Comparison of ENCODE assay signal across 8 cellular contexts in the genomic region with DNA sequence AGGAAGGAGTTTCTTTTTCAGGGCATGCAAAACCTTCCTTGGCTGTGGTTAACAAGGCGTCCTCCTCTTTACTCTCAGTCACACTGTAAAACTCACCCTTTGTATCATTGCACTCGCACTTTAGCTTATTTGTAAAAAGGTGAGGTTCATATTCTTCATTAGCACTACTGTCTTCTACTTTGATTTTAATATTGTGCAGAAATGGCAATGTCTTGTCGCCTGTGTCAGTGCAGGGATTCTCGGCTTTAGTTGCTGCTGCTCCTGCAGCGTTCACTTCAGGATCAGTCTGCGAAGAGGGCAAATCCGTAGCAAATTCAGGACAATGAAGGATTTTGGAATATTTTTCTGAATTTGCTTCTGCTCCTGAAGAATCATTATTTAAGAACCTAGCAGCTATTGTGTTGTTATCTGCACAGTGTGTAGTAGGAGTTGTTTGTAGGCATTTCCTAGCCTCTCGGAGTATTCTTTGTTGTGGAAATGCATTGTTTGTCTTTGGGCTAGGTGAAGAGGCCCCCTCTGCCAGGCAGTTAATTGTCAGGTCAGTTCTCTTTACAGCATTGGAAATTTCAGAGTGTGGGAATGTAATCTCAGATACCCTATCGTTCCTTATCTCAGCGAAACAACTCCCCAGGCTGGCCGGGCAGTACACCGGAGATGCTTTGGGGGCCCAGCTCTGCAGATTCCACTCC. TPM values are rescaled to one million over a fixed set of nuclear protein-coding genes. Genes with fewer than 3 reads are reported as not detected.
DNase-seq lines count a peak whose midpoint lies in the region; ATAC-seq and TF ChIP-seq lines count a peak whose summit lies in the region.

No MANE protein-coding gene starts in this region.

- H3K9ac ChIP-seq in mammary epithelial cell (ENCODE audit: insufficient read depth, low read length) = no peak overlapping the region
- H3K9ac ChIP-seq in mesenchymal stem cell (ENCODE audit: low read length) = peak overlapping the region; percentile 81

- H3K4me3 ChIP-seq in mammary epithelial cell (replicated peaks in 1 of 3; ENCODE audit: insufficient read depth in 1 of 3, low read depth in 2 of 3, low read length in 3 of 3) (peak overlapping the region; percentile 44 to 68 (median 67)), mesenchymal stem cell (ENCODE audit: insufficient read depth in 1 of 2, low read depth in 1 of 2, low read length in 2 of 2) (peak overlapping the region; percentile 73 to 85), upper lobe of right lung (peak overlapping the region; percentile 43)

- peak overlapping the region; percentile 86 to 99 for H3K4ac ChIP-seq in mesenchymal stem cell (ENCODE audit: low read depth in 1 of 2, low read length in 2 of 2)

- DNase-seq in activated naive CD4-positive, alpha-beta T cell treated with anti-CD3 and anti-CD28 coated beads, Interleukin-2, amount 10 ng/mL, durations not matched to agents 7 days and 5 days = no peak
- no peak for DNase-seq in activated naive CD4-positive, alpha-beta T cell treated with Interleukin-2 at 50 U/mL for 16 hours
- DNase-seq in mammary epithelial cell (no peak), mesenchymal stem cell (no peak), upper lobe of right lung (no peak), NCI-H2081 treated with DMSO at 0.1 percent for 48 hours (lab: John Stamatoyannopoulos, UW) (no peak), SW 1271 (lab: John Stamatoyannopoulos, UW) (no peak)

- H3K4me1 ChIP-seq in mammary epithelial cell (ENCODE audit: insufficient read depth, low read length) = peaks cover 18% of the 10 kb centered on the region
- H3K4me1 ChIP-seq in mesenchymal stem cell (ENCODE audit: control insufficient read depth, insufficient read depth, low read depth, low read length) = peaks cover 5% of the 10 kb centered on the region
- H3K4me1 ChIP-seq in upper lobe of right lung = peaks cover 19% of the 10 kb centered on the region

- H2BK120ac ChIP-seq in mesenchymal stem cell (ENCODE audit: low read depth, low read length) = peak overlapping the region; percentile 88

- H3K27me3 ChIP-seq in mammary epithelial cell (ENCODE audit: insufficient read depth, low read length) (no peaks in the 10 kb centered on the region), mesenchymal stem cell (ENCODE audit: control insufficient read depth in 1 of 2, insufficient read depth in 1 of 2, low read length in 2 of 2) (no peaks in the 10 kb centered on the region), upper lobe of right lung (peaks cover 62% of the 10 kb centered on the region)

- H3K18ac ChIP-seq in mesenchymal stem cell (ENCODE audit: low read depth in 1 of 2, low read length in 2 of 2) = peak overlapping the region; percentile 86 to 98

- peak overlapping the region; percentile 84 for H3K4me2 ChIP-seq in mammary epithelial cell (ENCODE audit: insufficient read depth, low read depth, low read length)
- H3K4me2 ChIP-seq in mesenchymal stem cell (ENCODE audit: low read length, poor library complexity, severe bottlenecking) = peak overlapping the region; percentile 75

- intact Hi-C loops in mammary epithelial cell (cut with micrococcal nuclease) = loop anchor here (2.0 to 5.0 kb wide), 3 partner anchors 19 to 437 kb away; no protein-coding TSS in a partner anchor
- intact Hi-C loops in upper lobe of right lung (cut with DNase I) = loop anchor here (10.0 kb wide), 1 partner anchor 219 kb away; no protein-coding TSS in a partner anchor

- peak overlapping the region in 1 of 2 experiments; percentile 91 for H2BK12ac ChIP-seq in mesenchymal stem cell (ENCODE audit: low read length in 2 of 2)

- H3K23ac ChIP-seq in mesenchymal stem cell (ENCODE audit: low read length in 2 of 2) = peak overlapping the region; percentile 37

- ATAC-seq in upper lobe of right lung (no peak), HG03159 (IDR thresholded peaks at IDR 0.05; ENCODE audit: unreplicated experiment) (no peak)

- dilution Hi-C loops in mammary epithelial cell (cut with HindIII; ENCODE audit: low sequenced_read_pairs) = no loop called here

- no peak for TF ChIP-seq CTCF in mammary epithelial cell (conservative IDR thresholded peaks at IDR 0.05 in 1 of 2, IDR thresholded peaks at IDR 0.05 in 1 of 2; ENCODE audit: extremely low read depth in 1 of 2, insufficient read depth in 1 of 2, low read depth in 1 of 2, low read length in 2 of 2)
- no peak for TF ChIP-seq CTCF in upper lobe of right lung (IDR thresholded peaks at IDR 0.05)

- no peaks in the 10 kb centered on the region for H4K20me1 ChIP-seq in mammary epithelial cell (ENCODE audit: insufficient read depth, low read length)

- no peaks in the 10 kb centered on the region for H3K9me3 Mint-ChIP-seq in activated naive CD4-positive, alpha-beta T cell treated with anti-CD3 and anti-CD28 coated beads, Interleukin-2, amount 10 ng/mL, durations not matched to agents 7 days and 5 days

- no peak overlapping the region for H2BK15ac ChIP-seq in mesenchymal stem cell (ENCODE audit: low read depth, poor library complexity, severe bottlenecking)

- no peaks in the 10 kb centered on the region for H3K36me3 ChIP-seq in mammary epithelial cell (ENCODE audit: insufficient read depth, low read length)
- H3K36me3 ChIP-seq in mesenchymal stem cell (ENCODE audit: control insufficient read depth in 1 of 2, insufficient read depth in 2 of 2, low read depth in 1 of 2, low read length in 2 of 2) = no peaks in the 10 kb centered on the region
- no peaks in the 10 kb centered on the region for H3K36me3 ChIP-seq in upper lobe of right lung

- no TSS peak for BruUV-seq in mammary epithelial cell (replicated peaks; lab: Mats Ljungman, UMichigan)

- H2AFZ ChIP-seq in mammary epithelial cell (ENCODE audit: low read depth, low read length) (peak overlapping the region; percentile 88), mesenchymal stem cell (ENCODE audit: low read depth, low read length) (no peak overlapping the region)

- CTCF ChIA-PET in activated naive CD4-positive, alpha-beta T cell treated with anti-CD3 and anti-CD28 coated beads, Interleukin-2, amount 10 ng/mL, durations not matched to agents 7 days and 5 days (lab: Charles Lee) = interaction anchor here (0.7 kb wide), 1 partner anchor 9 kb away, joined by 3 read pairs; no protein-coding TSS in a partner anchor
- CTCF ChIA-PET in mammary epithelial cell (lab: Charles Lee; ENCODE audit: low non-redundant PET) = interaction anchor here (0.5 kb wide), 1 partner anchor 178 kb away, joined by 4 read pairs; no protein-coding TSS in a partner anchor

- peak overlapping the region; percentile 95 for H4K91ac ChIP-seq in mesenchymal stem cell (ENCODE audit: low read length)

- H3K27ac Mint-ChIP-seq in activated naive CD4-positive, alpha-beta T cell treated with anti-CD3 and anti-CD28 coated beads, Interleukin-2, amount 10 ng/mL, durations not matched to agents 7 days and 5 days = no peak overlapping the region

- H3K79me1 ChIP-seq in mesenchymal stem cell (replicated peaks; ENCODE audit: low read length, poor library complexity, severe bottlenecking) = no peaks in the 10 kb centered on the region

- no peak overlapping the region for H3K27ac ChIP-seq in mammary epithelial cell (ENCODE audit: insufficient read depth, low read depth, low read length)
- peak overlapping the region; percentile 21 for H3K27ac ChIP-seq in mesenchymal stem cell (ENCODE audit: low read length, poor library complexity, severe bottlenecking)
- peak overlapping the region; percentile 38 for H3K27ac ChIP-seq in upper lobe of right lung

- WGBS in mammary epithelial cell (ENCODE audit: low coverage, missing lambda C conversion rate) = 72% methylated on average over 9 of the region's 12 CpGs
- 1% methylated on average over 10 of the region's 12 CpGs for WGBS in mesenchymal stem cell

- peak overlapping the region; percentile 80 for H2AK5ac ChIP-seq in mesenchymal stem cell (ENCODE audit: low read length, severe bottlenecking)

- peak overlapping the region; percentile 90 for H4K8ac ChIP-seq in mesenchymal stem cell (ENCODE audit: low read length)

- H3K79me2 ChIP-seq in mammary epithelial cell (ENCODE audit: insufficient read depth, low read length) = no peaks in the 10 kb centered on the region

- H3K4me1 Mint-ChIP-seq in activated naive CD4-positive, alpha-beta T cell treated with anti-CD3 and anti-CD28 coated beads, Interleukin-2, amount 10 ng/mL, durations not matched to agents 7 days and 5 days = peaks cover 40% of the 10 kb centered on the region

- peaks cover 96% of the 10 kb centered on the region for H3K27me3 Mint-ChIP-seq in activated naive CD4-positive, alpha-beta T cell treated with anti-CD3 and anti-CD28 coated beads, Interleukin-2, amount 10 ng/mL, durations not matched to agents 7 days and 5 days

- in situ Hi-C loops in mammary epithelial cell (cut with MboI; ENCODE audit: low sequenced_read_pairs in 2 of 2) = loop anchor here in 1 of 2 donors (25.0 kb wide), 1 partner anchor 447 kb away; no protein-coding TSS in a partner anchor

- H3K4me3 Mint-ChIP-seq in activated naive CD4-positive, alpha-beta T cell treated with anti-CD3 and anti-CD28 coated beads, Interleukin-2, amount 10 ng/mL, durations not matched to agents 7 days and 5 days = peak overlapping the region; percentile 59

- H3K9me3 ChIP-seq in mammary epithelial cell (replicated peaks; ENCODE audit: insufficient read depth, low read length) (no peaks in the 10 kb centered on the region), mesenchymal stem cell (ENCODE audit: control insufficient read depth, low read length) (no peaks in the 10 kb centered on the region), upper lobe of right lung (no peaks in the 10 kb centered on the region)

- no peaks in the 10 kb centered on the region for H3K36me3 Mint-ChIP-seq in activated naive CD4-positive, alpha-beta T cell treated with anti-CD3 and anti-CD28 coated beads, Interleukin-2, amount 10 ng/mL, durations not matched to agents 7 days and 5 days

- H2BK5ac ChIP-seq in mesenchymal stem cell (ENCODE audit: low read depth, low read length, poor library complexity, severe bottlenecking) = no peak overlapping the region

- H3K14ac ChIP-seq in mesenchymal stem cell (ENCODE audit: low read length in 2 of 2) = peak overlapping the region in 1 of 2 experiments; percentile 74

RNA-seq across cellular contexts. Expression of gene SKIDA1, which starts 9.8 kb away (rescaled TPM):
- total RNA-seq in mammary epithelial cell (1 to 10 TPM; 1.3 to 1.5 TPM), upper lobe of right lung (0.69 TPM)
- polyA plus RNA-seq in mammary epithelial cell = 0.16 TPM
- not detected for polyA minus RNA-seq in mammary epithelial cell
- 1.8 TPM for polyA plus RNA-seq in mesenchymal stem cell (2013, experiment 1 of 2)
- polyA plus RNA-seq in mesenchymal stem cell (2013, experiment 2 of 2) = 1.8 TPM

RNA-seq across cellular contexts. Expression of gene MLLT10, which starts 18.3 kb away (rescaled TPM):
- total RNA-seq in mammary epithelial cell (10 to 100 TPM; 33.7 to 38.2 TPM), upper lobe of right lung (60.6 TPM)
- polyA plus RNA-seq in mammary epithelial cell = 22.9 TPM
- polyA minus RNA-seq in mammary epithelial cell = 13.9 TPM
- polyA plus RNA-seq in mesenchymal stem cell (2013, experiment 1 of 2) = 29.2 TPM
- 30.7 TPM for polyA plus RNA-seq in mesenchymal stem cell (2013, experiment 2 of 2)
